ENCODE assay signal across 17 cellular contexts in the genomic region with DNA sequence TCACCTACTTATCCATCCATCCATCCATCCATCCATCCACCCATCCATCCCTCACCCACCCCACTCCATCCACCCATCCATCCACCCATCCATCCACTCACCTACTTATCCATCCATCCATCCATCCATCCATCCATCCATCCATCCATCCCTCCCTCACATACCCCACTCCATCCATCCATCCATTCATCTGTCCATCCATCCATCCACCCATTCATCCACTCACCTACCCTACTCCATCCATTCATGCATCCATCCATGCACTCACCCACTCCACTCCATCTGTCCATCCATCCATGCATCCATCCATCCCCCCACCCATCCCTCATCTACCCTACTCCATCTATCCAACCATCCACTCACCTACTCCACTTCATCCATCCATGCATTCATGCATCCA. TPM values are rescaled to one million over a fixed set of nuclear protein-coding genes. Genes with fewer than 3 reads are reported as not detected.
DNase-seq lines count a peak whose midpoint lies in the region; ATAC-seq, FAIRE-seq and TF ChIP-seq lines count a peak whose summit lies in the region.
"Had no signal": no experiment of that assay in that cellular context is flagged by ENCODE, and none has a peak within 500 bp of the region (broad histone marks: within the 10 kb centered on the region; RNA-seq: fewer than 3 reads in every experiment).

No MANE protein-coding gene starts in this region.

- no peaks in the 10 kb centered on the region for H3K9me3 Mint-ChIP-seq in activated T-helper 17 cell treated with anti-CD3 and anti-CD28 coated beads, Interleukin-2, amount 50 U/mL, for 72 hours
- no peaks in the 10 kb centered on the region for H3K9me3 Mint-ChIP-seq in mesothelial cell of epicardium
- H3K9me3 Mint-ChIP-seq: CD4-positive, alpha-beta T cell; GM23338 had no signal

- TF ChIP-seq EP300 in SK-N-SH (IDR thresholded peaks at IDR 0.05; ENCODE audit: borderline replicate concordance in 1 of 2, low read depth in 1 of 2, low read length in 1 of 2) = no peak

- H3K9me3 ChIP-seq in HEK293 (ENCODE audit: control insufficient read depth, insufficient read depth, low read depth, low read length) = no peaks in the 10 kb centered on the region
- H3K9me3 ChIP-seq in SK-N-SH = no peaks in the 10 kb centered on the region

- no peaks in the 10 kb centered on the region for H3K79me2 ChIP-seq in SK-N-SH (ENCODE audit: insufficient read depth)

- H3K4me1 Mint-ChIP-seq in activated T-helper 17 cell treated with anti-CD3 and anti-CD28 coated beads, Interleukin-2, amount 50 U/mL, for 72 hours = peaks cover 13% of the 10 kb centered on the region
- peaks cover 51% of the 10 kb centered on the region for H3K4me1 Mint-ChIP-seq in mesothelial cell of epicardium
- H3K4me1 Mint-ChIP-seq: B cell had no signal

- intact Hi-C loops in sciatic nerve (cut with DNase I) = no loop called here

- H3K36me3 ChIP-seq in HEK293 (ENCODE audit: control insufficient read depth in 2 of 2, insufficient read depth in 1 of 2, low read length in 2 of 2) (peaks cover 0 to 19% of the 10 kb centered on the region in 2 experiments; a peak in 2 of 3 replicates), SK-N-SH (replicated peaks in 1 of 2; ENCODE audit: control insufficient read depth in 1 of 2, insufficient read depth in 2 of 2, low read length in 1 of 2) (peaks cover 0 to 8% of the 10 kb centered on the region in 2 experiments)

- H2AFZ ChIP-seq in SK-N-SH (ENCODE audit: low read depth) = no peak overlapping the region
- H2AFZ ChIP-seq: GM23338 had no signal

- H3K9me2 ChIP-seq in SK-N-SH = no peaks in the 10 kb centered on the region

- no peaks in the 10 kb centered on the region for H3F3A ChIP-seq in SK-N-SH (replicated peaks; ENCODE audit: insufficient read depth)

- no peak for DNase-seq in mesothelial cell of epicardium (ENCODE audit: low spot score in 2 of 2, unreplicated experiment in 2 of 2)
- DNase-seq in urothelium cell line (ENCODE audit: low spot score) = no peak
- no peak for DNase-seq in SK-N-SH
- no peak for DNase-seq in sciatic nerve (ENCODE audit: low spot score)
- no peak for DNase-seq in stimulated activated CD4-positive, alpha-beta T cell treated with anti-CD3 and anti-CD28 coated beads, Interleukin-4, amount 100 ng/mL, for 24 hours
- DNase-seq: C1 segment of cervical spinal cord; CD4-positive, alpha-beta T cell; DMS79; H9 had no signal

- H3K4me3 ChIP-seq in HEK293 (ENCODE audit: low read depth, low read length) (no peak overlapping the region), SK-N-SH (ENCODE audit: low read depth in 2 of 2, low read length in 1 of 2) (no peak overlapping the region)
- H3K4me3 ChIP-seq: GM23338 had no signal

- no peaks in the 10 kb centered on the region for H4K20me1 ChIP-seq in SK-N-SH (ENCODE audit: insufficient read depth)

- TF ChIP-seq CTCF in HEK293 (tag by site-specific recombination; IDR thresholded peaks at IDR 0.05) (no peak), mesothelial cell of epicardium (IDR thresholded peaks at IDR 0.05; ENCODE audit: unreplicated experiment) (no peak), SK-N-SH (IDR thresholded peaks at IDR 0.05) (no peak)

- H3K4me2 ChIP-seq in SK-N-SH = no peak overlapping the region
- H3K4me2 ChIP-seq: GM23338 had no signal

- no peak overlapping the region for H3K9ac ChIP-seq in SK-N-SH

- peak; percentile 50 for FAIRE-seq in urothelium cell line (lab: Jason Lieb, UNC)
- FAIRE-seq: A204.1, G401.6, GM12892 had no signal

- H3K27me3 ChIP-seq in SK-N-SH (ENCODE audit: insufficient read depth) = no peaks in the 10 kb centered on the region

- no peak overlapping the region for H3K4me3 Mint-ChIP-seq in activated T-helper 17 cell treated with anti-CD3 and anti-CD28 coated beads, Interleukin-2, amount 50 U/mL, for 72 hours
- no peak overlapping the region for H3K4me3 Mint-ChIP-seq in mesothelial cell of epicardium
- H3K4me3 Mint-ChIP-seq: B cell; CD4-positive, alpha-beta T cell; GM23338; H9 had no signal

- no peak for ATAC-seq in activated T-helper 17 cell treated with anti-CD3 and anti-CD28 coated beads, Interleukin-2, amount 50 U/mL, for 72 hours (replicated peaks)
- no peak for ATAC-seq in sciatic nerve
- ATAC-seq: GM23338 had no signal

- peaks cover 22% of the 10 kb centered on the region for H3K36me3 Mint-ChIP-seq in activated T-helper 17 cell treated with anti-CD3 and anti-CD28 coated beads, Interleukin-2, amount 50 U/mL, for 72 hours (ENCODE audit: low read depth)
- H3K36me3 Mint-ChIP-seq in mesothelial cell of epicardium = peaks cover 35% of the 10 kb centered on the region

- peak overlapping the region; percentile 27 for H3K27ac Mint-ChIP-seq in activated T-helper 17 cell treated with anti-CD3 and anti-CD28 coated beads, Interleukin-2, amount 50 U/mL, for 72 hours
- H3K27ac Mint-ChIP-seq in mesothelial cell of epicardium = peak overlapping the region; percentile 55
- H3K27ac Mint-ChIP-seq: B cell; CD4-positive, alpha-beta T cell; GM23338; H9 had no signal

- no peaks in the 10 kb centered on the region for H3K27me3 Mint-ChIP-seq in activated T-helper 17 cell treated with anti-CD3 and anti-CD28 coated beads, Interleukin-2, amount 50 U/mL, for 72 hours
- H3K27me3 Mint-ChIP-seq in mesothelial cell of epicardium (ENCODE audit: low read depth) = no peaks in the 10 kb centered on the region
- H3K27me3 Mint-ChIP-seq: CD4-positive, alpha-beta T cell had no signal

- POLR2A ChIA-PET in HEK293 (lab: Yijun Ruan, JAX) = no interaction called here
- POLR2A ChIA-PET in SK-N-SH (lab: Yijun Ruan, JAX) = no interaction called here

- H3K4me1 ChIP-seq in HEK293 (ENCODE audit: control insufficient read depth, insufficient read depth, low read length) = peaks cover 7% of the 10 kb centered on the region; the same call in 1 of the 2 replicates
- H3K4me1 ChIP-seq in SK-N-SH (ENCODE audit: control insufficient read depth in 1 of 2, insufficient read depth in 2 of 2, low read depth in 1 of 2, low read length in 1 of 2) = peaks cover 0 to 5% of the 10 kb centered on the region in 2 experiments; a peak in 1 of 4 replicates

- TF ChIP-seq RAD21 in SK-N-SH (IDR thresholded peaks at IDR 0.05; ENCODE audit: low read length) = no peak

- no peak overlapping the region for H3K27ac ChIP-seq in HEK293 (ENCODE audit: extremely low read depth, low read depth, low read length)
- no peak overlapping the region for H3K27ac ChIP-seq in SK-N-SH (ENCODE audit: low read depth in 2 of 2, low read length in 1 of 2)

- CTCF ChIA-PET in HEK293 (lab: Yijun Ruan, JAX) (no interaction called here), SK-N-SH (lab: Yijun Ruan, JAX) (no interaction called here)

TF ChIP-seq in HEK293, 187 proteins besides CTCF, POLR2A, EP300 and RAD21 (continues in another document):
- TF ChIP-seq ZNF366 (tag by site-specific recombination; conservative IDR thresholded peaks at IDR 0.05) = peak; percentile 99

TF ChIP-seq in SK-N-SH, 30 proteins besides CTCF, POLR2A, EP300 and RAD21:
- no peak for TF ChIP-seq POLR2AphosphoS5 (IDR thresholded peaks at IDR 0.05; ENCODE audit: low read depth, low read length)
- TF ChIP-seq, protein P1, sequence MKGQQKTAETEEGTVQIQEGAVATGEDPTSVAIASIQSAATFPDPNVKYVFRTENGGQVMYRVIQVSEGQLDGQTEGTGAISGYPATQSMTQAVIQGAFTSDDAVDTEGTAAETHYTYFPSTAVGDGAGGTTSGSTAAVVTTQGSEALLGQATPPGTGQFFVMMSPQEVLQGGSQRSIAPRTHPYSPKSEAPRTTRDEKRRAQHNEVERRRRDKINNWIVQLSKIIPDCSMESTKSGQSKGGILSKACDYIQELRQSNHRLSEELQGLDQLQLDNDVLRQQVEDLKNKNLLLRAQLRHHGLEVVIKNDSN (IDR thresholded peaks at IDR 0.05; ENCODE audit: borderline replicate concordance, low read depth) = no peak
- no peak for TF ChIP-seq SMC3 (IDR thresholded peaks at IDR 0.05; ENCODE audit: low read depth, low read length)
- no peak for TF ChIP-seq GATA2 (CRISPR knock-in tag; IDR thresholded peaks at IDR 0.05)
- no peak for TF ChIP-seq RXRA (IDR thresholded peaks at IDR 0.05; ENCODE audit: borderline replicate concordance, low read depth)
- TF ChIP-seq FOSL2 (IDR thresholded peaks at IDR 0.05; ENCODE audit: borderline replicate concordance, low read depth) = no peak
- TF ChIP-seq, protein P2, sequence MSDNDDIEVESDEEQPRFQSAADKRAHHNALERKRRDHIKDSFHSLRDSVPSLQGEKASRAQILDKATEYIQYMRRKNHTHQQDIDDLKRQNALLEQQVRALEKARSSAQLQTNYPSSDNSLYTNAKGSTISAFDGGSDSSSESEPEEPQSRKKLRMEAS (IDR thresholded peaks at IDR 0.05; ENCODE audit: low read depth) = no peak
- no peak for TF ChIP-seq FOXM1 (IDR thresholded peaks at IDR 0.05; ENCODE audit: low read depth)
- no peak for TF ChIP-seq ELF1 (IDR thresholded peaks at IDR 0.05)
- no peak for TF ChIP-seq RFX5 (IDR thresholded peaks at IDR 0.05; ENCODE audit: low read length)
- TF ChIP-seq, protein P3, sequence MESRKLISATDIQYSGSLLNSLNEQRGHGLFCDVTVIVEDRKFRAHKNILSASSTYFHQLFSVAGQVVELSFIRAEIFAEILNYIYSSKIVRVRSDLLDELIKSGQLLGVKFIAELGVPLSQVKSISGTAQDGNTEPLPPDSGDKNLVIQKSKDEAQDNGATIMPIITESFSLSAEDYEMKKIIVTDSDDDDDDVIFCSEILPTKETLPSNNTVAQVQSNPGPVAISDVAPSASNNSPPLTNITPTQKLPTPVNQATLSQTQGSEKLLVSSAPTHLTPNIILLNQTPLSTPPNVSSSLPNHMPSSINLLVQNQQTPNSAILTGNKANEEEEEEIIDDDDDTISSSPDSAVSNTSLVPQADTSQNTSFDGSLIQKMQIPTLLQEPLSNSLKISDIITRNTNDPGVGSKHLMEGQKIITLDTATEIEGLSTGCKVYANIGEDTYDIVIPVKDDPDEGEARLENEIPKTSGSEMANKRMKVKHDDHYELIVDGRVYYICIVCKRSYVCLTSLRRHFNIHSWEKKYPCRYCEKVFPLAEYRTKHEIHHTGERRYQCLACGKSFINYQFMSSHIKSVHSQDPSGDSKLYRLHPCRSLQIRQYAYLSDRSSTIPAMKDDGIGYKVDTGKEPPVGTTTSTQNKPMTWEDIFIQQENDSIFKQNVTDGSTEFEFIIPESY (IDR thresholded peaks at IDR 0.05; ENCODE audit: borderline replicate concordance, low read depth) = no peak

RNA-seq across cellular contexts. Expression of a gene that starts 34.5 kb away (rescaled TPM):
- total RNA-seq in activated T-helper 17 cell treated with anti-CD3 and anti-CD28 coated beads, Interleukin-2, amount 50 U/mL, for 72 hours = 10 to 100 TPM; 15.9 to 97.8 TPM
- total RNA-seq in mesothelial cell of epicardium = 1,067 to 1,086 TPM (median 1,071 TPM) in 3 replicates
- polyA plus RNA-seq in SK-N-SH (2012; rRNA removed) = 29.6 and 44.8 TPM in 2 replicates
- 17.6 and 26.3 TPM in 2 replicates for polyA plus RNA-seq in SK-N-SH (2012; cell fraction: cytosol; rRNA removed)
- 41.9 and 43.1 TPM in 2 replicates for polyA plus RNA-seq in SK-N-SH (2012; cell fraction: nucleus; rRNA removed)
- 271 TPM for total RNA-seq in sciatic nerve
- total RNA-seq: HT1080 had no signal
